ENCODE assay signal across 10 cellular contexts in genomic region chr12:21065845-21066244, GRCh38.
DNase-seq lines count a peak whose midpoint lies in the region; ATAC-seq and TF ChIP-seq lines count a peak whose summit lies in the region.
"Had no signal": no experiment of that assay in that cellular context is flagged by ENCODE, and none has a peak within 500 bp of the region (broad histone marks: within the 10 kb centered on the region; RNA-seq: fewer than 3 reads in every experiment).

No MANE protein-coding gene starts in this region.

- no peaks in the 10 kb centered on the region for H3K9me3 ChIP-seq in cardiac muscle cell (ENCODE audit: low read depth)
- H3K9me3 ChIP-seq in upper lobe of right lung, result no peaks in the 10 kb centered on the region
- H3K9me3 ChIP-seq in aorta (ENCODE audit: control insufficient read depth, low read length), result no peaks in the 10 kb centered on the region

- TF ChIP-seq CTCF in cardiac muscle cell (IDR thresholded peaks at IDR 0.05; ENCODE audit: low read depth, low read length), result peak; percentile 18
- TF ChIP-seq CTCF in epithelial cell of proximal tubule (conservative IDR thresholded peaks at IDR 0.05; ENCODE audit: low read depth, low read length), result peak; percentile 15
- peak; percentile 21 for TF ChIP-seq CTCF in upper lobe of right lung (IDR thresholded peaks at IDR 0.05)

- H3K4me3 ChIP-seq in cardiac muscle cell (no peak overlapping the region), epithelial cell of proximal tubule (ENCODE audit: low read depth, low read length) (no peak overlapping the region), upper lobe of right lung (no peak overlapping the region), aorta (ENCODE audit: low read length in 2 of 2) (no peak overlapping the region)

- intact Hi-C loops in cardiac septum (cut with DNase I), result no loop called here
- intact Hi-C loops in upper lobe of right lung (cut with DNase I), result no loop called here
- intact Hi-C loops in aorta (cut with DNase I), result loop anchor here (5.0 to 10.0 kb wide), 4 partner anchors 121 to 421 kb away; no protein-coding TSS in a partner anchor

- DNase-seq in cardiac muscle cell (ENCODE audit: low read depth in 1 of 2, low spot score in 1 of 2), result peak in 1 of 2 donors; percentile 6
- no peak for DNase-seq in cardiac septum (ENCODE audit: low spot score)
- peak; percentile 17 for DNase-seq in NCI-H69 (lab: John Stamatoyannopoulos, UW)
- no peak for DNase-seq in epithelial cell of proximal tubule (ENCODE audit: low read depth)
- no peak for DNase-seq in upper lobe of right lung
- no peak for DNase-seq in aorta
- no peak for DNase-seq in activated naive CD4-positive, alpha-beta T cell treated with anti-CD3 and anti-CD28 coated beads, Interleukin-2, amount 50 U/mL, for 16 hours
- no peak for DNase-seq in substantia nigra (lab: John Stamatoyannopoulos, UW)
- DNase-seq: central memory CD4-positive, alpha-beta T cell; Right ventricle myocardium superior had no signal

- H3K27ac ChIP-seq in cardiac muscle cell (no peak overlapping the region), upper lobe of right lung (no peak overlapping the region), aorta (ENCODE audit: low read depth in 1 of 2, low read length in 2 of 2) (no peak overlapping the region), substantia nigra (ENCODE audit: low read depth, low read length, poor library complexity, severe bottlenecking) (no peak overlapping the region)

- H3K36me3 ChIP-seq in cardiac muscle cell (no peaks in the 10 kb centered on the region), upper lobe of right lung (no peaks in the 10 kb centered on the region), aorta (ENCODE audit: control insufficient read depth in 1 of 2, insufficient read depth in 2 of 2, low read length in 1 of 2) (no peaks in the 10 kb centered on the region)

- H3K27me3 ChIP-seq in cardiac muscle cell (no peaks in the 10 kb centered on the region), upper lobe of right lung (no peaks in the 10 kb centered on the region), aorta (ENCODE audit: control insufficient read depth in 1 of 2, insufficient read depth in 2 of 2, low read length in 1 of 2) (no peaks in the 10 kb centered on the region)

- no peak for ATAC-seq in upper lobe of right lung
- ATAC-seq in aorta (ENCODE audit: low FRiP score), result no peak

- H3K4me1 ChIP-seq in cardiac muscle cell (ENCODE audit: low read depth) (no peaks in the 10 kb centered on the region), upper lobe of right lung (no peaks in the 10 kb centered on the region), aorta (ENCODE audit: control insufficient read depth in 1 of 2, insufficient read depth in 2 of 2, low read length in 2 of 2) (no peaks in the 10 kb centered on the region)

Comparison
In these comparisons a context has a peak if more than half of its experiments do, and no peak if none do; other contexts are left out.
1. intact Hi-C loops: an anchor here in aorta (5.0 to 10.0 kb wide); none called in cardiac septum and upper lobe of right lung.